ENCODE assay signal across 8 cellular contexts in the genomic region with DNA sequence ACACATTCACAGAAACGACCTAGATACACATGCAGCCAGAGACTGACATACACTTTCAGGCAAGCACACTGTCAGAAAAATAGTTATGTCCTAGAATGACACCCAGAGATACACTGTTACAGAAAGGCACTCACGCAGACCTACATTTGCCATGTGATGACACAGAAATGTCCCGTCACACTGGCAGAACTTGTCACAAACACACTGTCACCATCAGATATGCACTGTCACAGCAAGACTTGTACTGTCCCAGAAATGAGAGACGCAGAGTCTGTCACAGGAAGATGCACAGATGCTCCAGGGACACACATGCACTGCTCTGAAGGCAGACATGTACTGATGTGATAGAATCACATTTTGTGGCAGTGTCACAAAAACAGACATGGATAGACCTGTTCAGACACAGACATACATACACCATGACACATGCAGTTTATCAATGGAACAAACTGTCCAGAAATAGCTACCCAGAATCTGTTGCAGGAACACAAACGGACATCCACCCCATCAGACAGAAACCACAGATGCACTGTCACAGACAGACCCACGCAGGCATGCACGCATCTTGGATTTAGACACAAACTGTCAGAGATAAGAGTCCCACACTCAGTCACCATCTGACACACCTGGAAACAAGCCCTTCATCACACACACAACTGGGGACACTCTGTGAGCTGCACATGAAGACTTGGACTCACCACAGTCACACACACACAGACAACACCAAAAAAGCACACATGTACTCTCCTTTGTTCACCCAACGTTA. TPM values are rescaled to one million over a fixed set of nuclear protein-coding genes. Genes with fewer than 3 reads are reported as not detected.
A peak's percentile ranks its signal among the peaks of the same experiment; 100 is the strongest.
DNase-seq lines count a peak whose midpoint lies in the region; ATAC-seq and TF ChIP-seq lines count a peak whose summit lies in the region.

No MANE protein-coding gene starts in this region.

- no peak overlapping the region for H3K14ac ChIP-seq in neuronal stem cell (ENCODE audit: low read length)

- TF ChIP-seq CTCF in Calu3 (IDR thresholded peaks at IDR 0.05; ENCODE audit: unreplicated experiment), result no peak

- H3K9me3 Mint-ChIP-seq in Calu3 (ENCODE audit: low read depth, unreplicated experiment), result no peaks in the 10 kb centered on the region
- H3K9me3 Mint-ChIP-seq in central memory CD8-positive, alpha-beta T cell, result no peaks in the 10 kb centered on the region

- no peaks in the 10 kb centered on the region for H3K27me3 ChIP-seq in neuronal stem cell (ENCODE audit: control insufficient read depth in 3 of 3, insufficient read depth in 3 of 3, low read depth in 1 of 3, low read length in 3 of 3)

- ATAC-seq in central memory CD8-positive, alpha-beta T cell (replicated peaks; ENCODE audit: extremely low read depth, poor library complexity, severe bottlenecking), result peak; percentile 33
- ATAC-seq in GM21515 (IDR thresholded peaks at IDR 0.05; ENCODE audit: unreplicated experiment) (no peak), GM18861 (IDR thresholded peaks at IDR 0.05; ENCODE audit: unreplicated experiment) (no peak)

- no CpG with 5 or more reads among the region's 8 CpGs for WGBS in neuronal stem cell (ENCODE audit: extremely low coverage in 2 of 2, insufficient read length in 2 of 2, insufficient replicate concordance in 1 of 2), 2 donors

- H3K4me3 ChIP-seq in neuronal stem cell (ENCODE audit: low read length in 2 of 2), result peak overlapping the region in 1 of 2 donors; percentile 57

- H3K36me3 Mint-ChIP-seq in Calu3 (ENCODE audit: insufficient read depth, unreplicated experiment), result peaks cover 42% of the 10 kb centered on the region
- H3K36me3 Mint-ChIP-seq in central memory CD8-positive, alpha-beta T cell (ENCODE audit: insufficient read depth), result peaks cover 60% of the 10 kb centered on the region

- no peak overlapping the region for H2BK120ac ChIP-seq in neuronal stem cell (ENCODE audit: low read depth, low read length)

- H3K4me1 ChIP-seq in neuronal stem cell (ENCODE audit: control insufficient read depth in 2 of 2, insufficient read depth in 1 of 2, low read depth in 1 of 2, low read length in 2 of 2), result peaks cover 8 to 11% of the 10 kb centered on the region in 2 donors

- intact Hi-C loops in Calu3 (cut with micrococcal nuclease; ENCODE audit: unreplicated experiment), result loop anchor here (2.0 to 10.0 kb wide), 3 partner anchors 55 to 121 kb away; a partner anchor contains a TSS

- H2BK5ac ChIP-seq in neuronal stem cell (ENCODE audit: low read length), result no peak overlapping the region

- DNase-seq in Calu3 (no peak), MV-4-11 (lab: John Stamatoyannopoulos, UW) (peak; percentile 46), neuronal stem cell (ENCODE audit: low spot score) (no peak), substantia nigra (lab: John Stamatoyannopoulos, UW) (no peak)
- DNase-seq in central memory CD8-positive, alpha-beta T cell (ENCODE audit: low spot score in 2 of 2), result peak in 1 of 2 donors; percentile 38
- no peak for DNase-seq in stimulated activated CD4-positive, alpha-beta T cell treated with anti-CD3 and anti-CD28 coated beads, Interleukin-2, amount 100 ng/mL, for 48 hours

- no peak overlapping the region for H2AK5ac ChIP-seq in neuronal stem cell (ENCODE audit: low read depth, low read length)

- H3K36me3 ChIP-seq in neuronal stem cell (replicated peaks in 1 of 2; ENCODE audit: control insufficient read depth in 2 of 2, insufficient read depth in 2 of 2, low read length in 2 of 2), result peaks cover 17 to 19% of the 10 kb centered on the region in 2 donors

- CTCF ChIA-PET in Calu3 (lab: Charles Lee), result interaction anchor here (0.6 kb wide), 1 partner anchor 224 kb away, joined by 3 read pairs; no protein-coding TSS in a partner anchor

- H3K18ac ChIP-seq in neuronal stem cell (ENCODE audit: low read length), result no peak overlapping the region

- H3K27ac Mint-ChIP-seq in Calu3 (ENCODE audit: unreplicated experiment), result no peak overlapping the region
- H3K27ac Mint-ChIP-seq in central memory CD8-positive, alpha-beta T cell (ENCODE audit: low read depth), result peak overlapping the region; percentile 97

- no peak overlapping the region for H3K4ac ChIP-seq in neuronal stem cell (ENCODE audit: low read length)

- peak overlapping the region; percentile 22 for H3K9ac ChIP-seq in neuronal stem cell (ENCODE audit: low read depth, low read length, poor library complexity)

- BruUV-seq in Calu3 (replicated peaks; lab: Mats Ljungman, UMichigan), result no TSS peak

- H3K4me2 ChIP-seq in neuronal stem cell (ENCODE audit: insufficient read depth, low read length, poor library complexity, severe bottlenecking), result no peak overlapping the region

- no peak overlapping the region for H2AFZ ChIP-seq in neuronal stem cell (ENCODE audit: low read length)

- H3K4me1 Mint-ChIP-seq in Calu3 (ENCODE audit: low read depth, unreplicated experiment), result peaks cover 17% of the 10 kb centered on the region
- peaks cover 31% of the 10 kb centered on the region for H3K4me1 Mint-ChIP-seq in central memory CD8-positive, alpha-beta T cell

- no peak overlapping the region for H4K8ac ChIP-seq in neuronal stem cell (ENCODE audit: low read depth, low read length)

- no peak overlapping the region for H3K27ac ChIP-seq in neuronal stem cell (replicated peaks; ENCODE audit: low read length)
- H3K27ac ChIP-seq in substantia nigra (ENCODE audit: low read depth, low read length, poor library complexity, severe bottlenecking), result no peak overlapping the region

- peaks cover 4% of the 10 kb centered on the region for H3K79me1 ChIP-seq in neuronal stem cell (ENCODE audit: low read depth, low read length)

- no peaks in the 10 kb centered on the region for H3K27me3 Mint-ChIP-seq in Calu3 (ENCODE audit: unreplicated experiment)
- H3K27me3 Mint-ChIP-seq in central memory CD8-positive, alpha-beta T cell, result no peaks in the 10 kb centered on the region

- peak overlapping the region; percentile 97 for H3K4me3 Mint-ChIP-seq in Calu3 (ENCODE audit: low read depth, unreplicated experiment)
- H3K4me3 Mint-ChIP-seq in central memory CD8-positive, alpha-beta T cell, result peak overlapping the region; percentile 90

- H3K9me3 ChIP-seq in neuronal stem cell (replicated peaks in 1 of 2; ENCODE audit: control insufficient read depth in 2 of 2, insufficient read depth in 1 of 2, low read depth in 1 of 2, low read length in 2 of 2), result no peaks in the 10 kb centered on the region

- no peak overlapping the region for H3K23ac ChIP-seq in neuronal stem cell (ENCODE audit: low read depth, low read length, poor library complexity)

- H2BK12ac ChIP-seq in neuronal stem cell (ENCODE audit: low read length), result no peak overlapping the region

- no peak overlapping the region for H2BK15ac ChIP-seq in neuronal stem cell (ENCODE audit: low read length)

- no peak overlapping the region for H4K91ac ChIP-seq in neuronal stem cell (ENCODE audit: low read depth, low read length, poor library complexity)

RNA-seq across cellular contexts. Expression of a gene that starts 1.3 kb away (rescaled TPM):
- 12.8 and 13.9 TPM in 2 replicates for total RNA-seq in Calu3 (2022)
- polyA plus RNA-seq in neuronal stem cell (2013, experiment 1 of 2), result 10.2 TPM
- polyA plus RNA-seq in neuronal stem cell (2013, experiment 2 of 2), result 10.1 TPM

RNA-seq across cellular contexts. Expression of a gene that starts 8.7 kb away (rescaled TPM):
- 68.1 and 81.0 TPM in 2 replicates for total RNA-seq in Calu3 (2022)
- polyA plus RNA-seq in neuronal stem cell (2013, experiment 1 of 2), result 12.9 TPM
- polyA plus RNA-seq in neuronal stem cell (2013, experiment 2 of 2), result 11.9 TPM

RNA-seq across cellular contexts. Expression of a gene that starts 22.4 kb away (rescaled TPM):
- 110 and 113 TPM in 2 replicates for total RNA-seq in Calu3 (2022)
- 71.0 TPM for polyA plus RNA-seq in neuronal stem cell (2013, experiment 1 of 2)
- 69.7 TPM for polyA plus RNA-seq in neuronal stem cell (2013, experiment 2 of 2)

RNA-seq across cellular contexts. Expression of a gene that starts 22.6 kb away (rescaled TPM):
- 86.1 and 96.8 TPM in 2 replicates for total RNA-seq in Calu3 (2022)
- polyA plus RNA-seq in neuronal stem cell (2013, experiment 1 of 2), result 117 TPM
- 116 TPM for polyA plus RNA-seq in neuronal stem cell (2013, experiment 2 of 2)

RNA-seq across cellular contexts. Expression of a gene that starts 37.3 kb away (rescaled TPM):
- 67.8 and 73.0 TPM in 2 replicates for total RNA-seq in Calu3 (2022)
- 40.8 TPM for polyA plus RNA-seq in neuronal stem cell (2013, experiment 1 of 2)
- polyA plus RNA-seq in neuronal stem cell (2013, experiment 2 of 2), result 40.9 TPM
